8 cellular contexts compared by ENCODE assay signal in genomic region chr7:49791089-49791741, GRCh38. TPM values are rescaled to one million over a fixed set of nuclear protein-coding genes. Genes with fewer than 3 reads are reported as not detected.
DNase-seq lines count a peak whose midpoint lies in the region; ATAC-seq, FAIRE-seq and TF ChIP-seq lines count a peak whose summit lies in the region.

No MANE protein-coding gene starts in this region.

- H3K4me3 Mint-ChIP-seq in T-cell: no peak overlapping the region

- H3K36me3 ChIP-seq in kidney (ENCODE audit: control insufficient read depth in 1 of 2, insufficient read depth in 2 of 2, low read length in 2 of 2): no peaks in the 10 kb centered on the region
- no peaks in the 10 kb centered on the region for H3K36me3 ChIP-seq in uterus

- POLR2A ChIA-PET in T-cell (lab: Charles Lee): no interaction called here

- DNase-seq in Caki2 (ENCODE audit: low read depth) (peak; percentile 61), RPMI7951 (ENCODE audit: low read depth) (peak; percentile 7), kidney (no peak), uterus (no peak), T-cell (no peak)
- no peak for DNase-seq in stimulated activated CD4-positive, alpha-beta T cell treated with anti-CD3 and anti-CD28 coated beads, Interleukin-2, amount 100 ng/mL, for 24 hours

- H3K9me3 ChIP-seq in kidney (ENCODE audit: control insufficient read depth in 1 of 2, low read length in 2 of 2): no peaks in the 10 kb centered on the region
- H3K9me3 ChIP-seq in uterus: no peaks in the 10 kb centered on the region

- no peak for FAIRE-seq in kidney (lab: Jason Lieb, UNC)

- H3K4me3 ChIP-seq in kidney (ENCODE audit: low read length in 2 of 2) (no peak overlapping the region), uterus (no peak overlapping the region)

- H3K27me3 ChIP-seq in uterus: no peaks in the 10 kb centered on the region

- peaks cover 0 to 4% of the 10 kb centered on the region in 2 donors for H3K27me3 Mint-ChIP-seq in T-cell

- in situ Hi-C loops in Caki2 (cut with HindIII; ENCODE audit: low pct_unique_long_range_greater_than_20kb, low sequenced_read_pairs): no loop called here

- H3K9ac ChIP-seq in kidney (ENCODE audit: low read length in 2 of 2): no peak overlapping the region

- H3K27ac Mint-ChIP-seq in T-cell: no peak overlapping the region

- H3K27ac ChIP-seq in kidney (ENCODE audit: low read depth in 2 of 2, low read length in 2 of 2) (no peak overlapping the region), uterus (no peak overlapping the region)

- intact Hi-C loops in kidney (cut with DNase I) (no loop called here), uterus (cut with DNase I; ENCODE audit: low total_unique reads) (no loop called here)

- H3K4me1 ChIP-seq in kidney (ENCODE audit: control insufficient read depth in 1 of 2, insufficient read depth in 1 of 2, low read depth in 1 of 2, low read length in 2 of 2): no peaks in the 10 kb centered on the region
- H3K4me1 ChIP-seq in uterus: no peaks in the 10 kb centered on the region

- TF ChIP-seq CTCF in kidney (IDR thresholded peaks at IDR 0.05; ENCODE audit: borderline replicate concordance, extremely low read depth, insufficient read depth) (peak; percentile 39), uterus (IDR thresholded peaks at IDR 0.05) (no peak)

- CTCF ChIA-PET in T-cell (lab: Charles Lee): no interaction called here

- H3K36me3 Mint-ChIP-seq in T-cell: no peaks in the 10 kb centered on the region

- ATAC-seq in GM18909 (IDR thresholded peaks at IDR 0.05; ENCODE audit: poor library complexity, unreplicated experiment): peak; percentile 79
- peak; percentile 63 for ATAC-seq in HG03135 (IDR thresholded peaks at IDR 0.05; ENCODE audit: unreplicated experiment)
- no peak for ATAC-seq in T-cell (replicated peaks in 1 of 4)

- no peaks in the 10 kb centered on the region for H3K4me1 Mint-ChIP-seq in T-cell

- peaks cover 0 to 11% (median 3%) of the 10 kb centered on the region in 3 donors for H3K9me3 Mint-ChIP-seq in T-cell

- no peak for TF ChIP-seq POLR2A in uterus (IDR thresholded peaks at IDR 0.05)

RNA-seq across cellular contexts. Expression of gene VWC2, which starts 17.8 kb away (rescaled TPM):
- not detected in 2 replicates for total RNA-seq in Caki2 (2014; rRNA removed; shearing (Covaris generic); ENCODE audit: low replicate concordance)
- not detected in 2 replicates for total RNA-seq in RPMI7951 (2014; rRNA removed; shearing (Covaris generic))
- 0.06 TPM for total RNA-seq in kidney
- polyA plus RNA-seq in kidney (ENCODE audit: insufficient read depth, low read depth, low replicate concordance): 0.13 TPM
- total RNA-seq in uterus: 1 to 10 TPM in 1 of 4 donors, under 1 TPM in 2, not detected in 1; under 0.01 to 1.9 (median 0.91) TPM
- not detected for total RNA-seq in T-cell

Comparison
In these comparisons a context has a peak if more than half of its experiments do, and no peak if none do; other contexts are left out.
1. DNase-seq: peak in Caki2 (single experiment) and RPMI7951 (single experiment); none in kidney (single experiment), uterus (0 of 2), T-cell (0 of 34) and stimulated activated CD4-positive, alpha-beta T cell treated with anti-CD3 and anti-CD28 coated beads, Interleukin-2, amount 100 ng/mL, for 24 hours (0 of 2).
2. ATAC-seq: peak in GM18909 (single experiment) and HG03135 (single experiment); none in T-cell (0 of 4).